In genomic region chr19:9934132-9934950, GRCh38 we compare ENCODE assay signal across 8 cellular contexts. TPM values are rescaled to one million over a fixed set of nuclear protein-coding genes. Genes with fewer than 3 reads are reported as not detected.
DNase-seq lines count a peak whose midpoint lies in the region; ATAC-seq lines count a peak whose summit lies in the region.

No MANE protein-coding gene starts in this region.

- peaks cover 56% of the 10 kb centered on the region for H3K27me3 Mint-ChIP-seq in IgD-negative memory B cell

- ATAC-seq in sciatic nerve (peak; percentile 89), GM18868 (IDR thresholded peaks at IDR 0.05; ENCODE audit: unreplicated experiment) (no peak), HG03095 (IDR thresholded peaks at IDR 0.05; ENCODE audit: unreplicated experiment) (no peak)

- peak overlapping the region in 2 of 4 donors; percentile 34 to 45 for H3K4me3 Mint-ChIP-seq in IgD-negative memory B cell

- DNase-seq in ELF-1 (ENCODE audit: low read depth, low spot score) (peak; percentile 89), T-helper 22 cell (ENCODE audit: low read depth) (peak; percentile 58), amygdala (lab: John Stamatoyannopoulos, UW) (peak in 53 of 56 donors; percentile 12 to 85 (median 61)), hepatic stellate cell (ENCODE audit: low spot score) (peak; percentile 83), sciatic nerve (ENCODE audit: low spot score) (peak; percentile 90)

- peak overlapping the region in 2 of 3 donors; percentile 53 to 76 for H3K27ac Mint-ChIP-seq in IgD-negative memory B cell

- H3K9me3 Mint-ChIP-seq in IgD-negative memory B cell, result peaks cover 0 to 2% (median 0%) of the 10 kb centered on the region in 3 donors

- intact Hi-C loops in sciatic nerve (cut with DNase I), result loop anchor here (5.0 to 10.0 kb wide), 3 partner anchors 93 to 320 kb away; partner anchors contain the start of genes ANGPTL6, MRPL4 and PPAN

- peaks cover 14 to 20% (median 14%) of the 10 kb centered on the region in 3 donors for H3K4me1 Mint-ChIP-seq in IgD-negative memory B cell

- H3K36me3 Mint-ChIP-seq in IgD-negative memory B cell, result peaks cover 2% of the 10 kb centered on the region

RNA-seq across cellular contexts. Expression of gene OLFM2, which starts 2.0 kb away (rescaled TPM):
- 0.21 TPM for polyA plus RNA-seq in IgD-negative memory B cell
- 6.9 TPM for total RNA-seq in sciatic nerve
